ENCODE assay signal across 33 cellular contexts in genomic region chr5:113759505-113760145, GRCh38.
"Had no signal": no experiment of that assay in that cellular context is flagged by ENCODE, and none has a peak within 500 bp of the region (broad histone marks: within the 10 kb centered on the region; RNA-seq: fewer than 3 reads in every experiment).

No MANE protein-coding gene starts in this region.

- H3K4me1 ChIP-seq: adrenal gland, colonic mucosa, esophagus squamous epithelium, left ventricle myocardium inferior, suprapubic skin, tibial artery, upper lobe of right lung had no signal

- H3K27ac ChIP-seq: adrenal gland, cardiac muscle cell, colonic mucosa, epithelial cell of prostate, esophagus squamous epithelium, left ventricle myocardium inferior, neutrophil, ovary, suprapubic skin, tibial artery, upper lobe of right lung, WERI-Rb-1 had no signal

- H3K36me3 ChIP-seq: adrenal gland, cardiac muscle cell, colonic mucosa, esophagus squamous epithelium, left ventricle myocardium inferior, neutrophil, ovary, suprapubic skin, tibial artery, upper lobe of right lung, WERI-Rb-1 had no signal

- H3K9me3 ChIP-seq: adrenal gland, colonic mucosa, esophagus squamous epithelium, left ventricle myocardium inferior, mucosa of descending colon, neutrophil, ovary, suprapubic skin, tibial artery, upper lobe of right lung had no signal

- H3K4me1 Mint-ChIP-seq: activated naive CD8-positive, alpha-beta T cell treated with anti-CD3 and anti-CD28 coated beads for 36 hours; brain had no signal

- H3K9me3 Mint-ChIP-seq: activated CD4-positive, alpha-beta memory T cell treated with anti-CD3 and anti-CD28 coated beads for 36 hours; activated naive CD4-positive, alpha-beta T cell treated with anti-CD3 and anti-CD28 coated beads for 36 hours; activated naive CD8-positive, alpha-beta T cell treated with anti-CD3 and anti-CD28 coated beads for 36 hours; activated T-helper 1 cell treated with anti-CD3 and anti-CD28 coated beads, Interleukin-12 subunit alpha, Interleukin-12 subunit beta, Interleukin-2, Interleukin-4 antibody, amounts not matched to agents 30 ng/mL and 10 ng/mL and 1 ng/mL, durations not matched to agents 14 hours and 24 hours and 36 hours; brain; nephron had no signal

- H3K36me3 Mint-ChIP-seq: activated CD4-positive, alpha-beta memory T cell treated with anti-CD3 and anti-CD28 coated beads for 36 hours; activated naive CD8-positive, alpha-beta T cell treated with anti-CD3 and anti-CD28 coated beads for 36 hours; brain had no signal

- H3K27me3 Mint-ChIP-seq: activated naive CD8-positive, alpha-beta T cell treated with anti-CD3 and anti-CD28 coated beads for 36 hours had no signal

- DNase-seq: activated CD4-positive, alpha-beta memory T cell treated with anti-CD3 and anti-CD28 coated beads for 36 hours; activated CD4-positive, alpha-beta T cell treated with anti-CD3 and anti-CD28 coated beads for 48 hours; activated CD8-positive, alpha-beta memory T cell treated with anti-CD3 and anti-CD28 coated beads, Interleukin-2, amount 50 U/mL, for 4 hours; activated effector memory CD4-positive, alpha-beta T cell treated with anti-CD3 and anti-CD28 coated beads, Interleukin-2, amount 50 U/mL, for 16 hours; activated naive CD4-positive, alpha-beta T cell treated with anti-CD3 and anti-CD28 coated beads for 36 hours; activated naive CD8-positive, alpha-beta T cell treated with anti-CD3 and anti-CD28 coated beads for 36 hours; activated T-cell treated with anti-CD3 and anti-CD28 coated beads, Interleukin-2, amount 50 U/mL, for 1 hour; adrenal gland; aorta; cerebellar nuclear complex; colonic mucosa; effector CD8-positive, alpha-beta T cell; esophagus squamous epithelium; foreskin melanocyte; left ventricle myocardium inferior; mucosa of descending colon; ovary; right cardiac atrium; stimulated activated CD4-positive, alpha-beta T cell treated with anti-CD3 and anti-CD28 coated beads, Interleukin-15, amount 100 ng/mL, for 24 hours; stimulated activated naive CD4-positive, alpha-beta T cell; T1000; tibial artery; upper lobe of right lung; WERI-Rb-1 had no signal

- H3K4me3 Mint-ChIP-seq: activated CD4-positive, alpha-beta memory T cell treated with anti-CD3 and anti-CD28 coated beads for 36 hours; activated naive CD4-positive, alpha-beta T cell treated with anti-CD3 and anti-CD28 coated beads for 36 hours; activated naive CD8-positive, alpha-beta T cell treated with anti-CD3 and anti-CD28 coated beads for 36 hours; activated T-helper 1 cell treated with anti-CD3 and anti-CD28 coated beads, Interleukin-12 subunit alpha, Interleukin-12 subunit beta, Interleukin-2, Interleukin-4 antibody, amounts not matched to agents 30 ng/mL and 10 ng/mL and 1 ng/mL, durations not matched to agents 14 hours and 24 hours and 36 hours; brain; nephron had no signal

- H3K27me3 ChIP-seq: adrenal gland, cardiac muscle cell, colonic mucosa, esophagus squamous epithelium, neutrophil, ovary, suprapubic skin, tibial artery, upper lobe of right lung had no signal

- H3K27ac Mint-ChIP-seq: activated CD4-positive, alpha-beta memory T cell treated with anti-CD3 and anti-CD28 coated beads for 36 hours; activated naive CD4-positive, alpha-beta T cell treated with anti-CD3 and anti-CD28 coated beads for 36 hours; activated naive CD8-positive, alpha-beta T cell treated with anti-CD3 and anti-CD28 coated beads for 36 hours; activated T-helper 1 cell treated with anti-CD3 and anti-CD28 coated beads, Interleukin-12 subunit alpha, Interleukin-12 subunit beta, Interleukin-2, Interleukin-4 antibody, amounts not matched to agents 30 ng/mL and 10 ng/mL and 1 ng/mL, durations not matched to agents 14 hours and 24 hours and 36 hours; brain; nephron had no signal

- H3K4me3 ChIP-seq: adrenal gland, cardiac muscle cell, colonic mucosa, esophagus squamous epithelium, left ventricle myocardium inferior, lung, mucosa of descending colon, ovary, suprapubic skin, tibial artery, upper lobe of right lung had no signal

- ATAC-seq: activated CD4-positive, CD25-positive, alpha-beta regulatory T cell treated with anti-CD3 and anti-CD28 coated beads, Interleukin-2, amount 50 U/mL, for 24 hours; mucosa of descending colon; right cardiac atrium; upper lobe of right lung had no signal
